10 cellular contexts compared by ENCODE assay signal in the genomic region with DNA sequence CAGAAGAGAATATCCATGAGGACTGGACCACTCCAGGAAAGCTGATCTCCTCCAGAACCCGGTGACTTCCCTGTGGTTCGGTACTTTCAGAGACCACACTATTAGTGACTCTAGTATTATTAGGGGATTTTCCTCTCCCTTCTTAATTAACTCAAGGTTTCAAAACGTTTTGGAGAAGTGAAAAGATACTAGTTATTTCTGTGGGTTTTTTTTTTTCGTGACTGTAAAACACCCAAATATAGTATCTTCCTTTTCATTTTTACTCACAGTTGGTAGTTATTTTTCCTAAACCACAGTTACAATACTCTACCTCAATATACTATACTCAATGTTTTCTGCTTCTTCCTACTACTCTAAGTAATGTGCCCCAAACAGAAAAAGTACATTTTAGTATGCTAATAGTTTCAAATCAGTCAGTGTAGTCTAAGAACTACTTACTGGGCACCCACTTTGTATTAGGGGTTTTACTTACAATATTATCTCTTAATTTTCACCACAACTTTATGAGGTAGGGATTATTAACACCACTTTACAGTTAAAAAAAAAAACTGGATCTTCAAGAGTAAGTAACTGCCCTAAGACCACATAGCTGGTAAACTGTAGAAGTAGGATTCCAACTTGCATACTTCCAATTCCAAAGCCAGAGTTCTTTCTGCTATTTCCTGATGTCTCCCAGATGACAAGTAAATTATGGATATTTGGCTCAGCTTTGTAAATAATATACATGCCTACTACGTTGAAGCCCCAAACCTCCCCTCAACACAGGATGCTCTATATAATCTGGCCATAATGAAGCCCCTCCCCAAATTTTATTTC. TPM values are rescaled to one million over a fixed set of nuclear protein-coding genes. Genes with fewer than 3 reads are reported as not detected.
DNase-seq lines count a peak whose midpoint lies in the region; ATAC-seq, FAIRE-seq and TF ChIP-seq lines count a peak whose summit lies in the region.
"Had no signal": no experiment of that assay in that cellular context is flagged by ENCODE, and none has a peak within 500 bp of the region (broad histone marks: within the 10 kb centered on the region; RNA-seq: fewer than 3 reads in every experiment).

No MANE protein-coding gene starts in this region.

- no peak for TF ChIP-seq POLR2A in esophagus muscularis mucosa (IDR thresholded peaks at IDR 0.05; ENCODE audit: low read depth)

- peak; percentile 50 for ATAC-seq in GM18498 (IDR thresholded peaks at IDR 0.05; ENCODE audit: unreplicated experiment)
- peak; percentile 45 for ATAC-seq in GM21360 (IDR thresholded peaks at IDR 0.05; ENCODE audit: unreplicated experiment)
- ATAC-seq in HG03139 (IDR thresholded peaks at IDR 0.05; ENCODE audit: unreplicated experiment): peak; percentile 40

- TF ChIP-seq EP300 in esophagus muscularis mucosa (IDR thresholded peaks at IDR 0.05): no peak

- H3K27ac ChIP-seq in astrocyte (ENCODE audit: low read depth, low read length): no peak overlapping the region
- no peak overlapping the region for H3K27ac ChIP-seq in esophagus muscularis mucosa (replicated peaks in 1 of 4)

- peaks cover 16% of the 10 kb centered on the region for H3K79me2 ChIP-seq in astrocyte (ENCODE audit: insufficient read depth, low read length)

- H3K9ac ChIP-seq in astrocyte (ENCODE audit: low read length): no peak overlapping the region

- H3K4me3 ChIP-seq in astrocyte (ENCODE audit: insufficient read depth, low read depth, low read length) (no peak overlapping the region), esophagus muscularis mucosa (no peak overlapping the region)
- H3K4me3 ChIP-seq: lung had no signal

- no peak overlapping the region for H3K4me2 ChIP-seq in astrocyte (ENCODE audit: low read length)

- H3K4me1 ChIP-seq in astrocyte (ENCODE audit: insufficient read depth, low read length): peaks cover 3% of the 10 kb centered on the region
- no peaks in the 10 kb centered on the region for H3K4me1 ChIP-seq in esophagus muscularis mucosa

- H3K27me3 ChIP-seq in astrocyte (ENCODE audit: insufficient read depth, low read length) (no peaks in the 10 kb centered on the region), esophagus muscularis mucosa (no peaks in the 10 kb centered on the region)

- H3K4me1 Mint-ChIP-seq in astrocyte (ENCODE audit: low read depth, unreplicated experiment): peaks cover 24% of the 10 kb centered on the region

- WGBS in esophagus muscularis mucosa: 65% methylated on average over 5 of the region's 5 CpGs

- no peaks in the 10 kb centered on the region for H3K36me3 ChIP-seq in astrocyte (ENCODE audit: insufficient read depth, low read length)
- no peaks in the 10 kb centered on the region for H3K36me3 ChIP-seq in esophagus muscularis mucosa

- H3K9me3 Mint-ChIP-seq in astrocyte (ENCODE audit: unreplicated experiment): no peaks in the 10 kb centered on the region

- intact Hi-C loops in esophagus muscularis mucosa (cut with DNase I): no loop called here

- peaks cover 7% of the 10 kb centered on the region for H4K20me1 ChIP-seq in astrocyte (ENCODE audit: insufficient read depth, low read length)

- H3K36me3 Mint-ChIP-seq in astrocyte (ENCODE audit: low read depth, unreplicated experiment): no peaks in the 10 kb centered on the region

- H3K4me3 Mint-ChIP-seq in astrocyte (ENCODE audit: unreplicated experiment): no peak overlapping the region

- H2AFZ ChIP-seq in astrocyte (ENCODE audit: low read depth, low read length): no peak overlapping the region

- no peak overlapping the region for H3K27ac Mint-ChIP-seq in astrocyte (ENCODE audit: unreplicated experiment)

- TF ChIP-seq CTCF in astrocyte (IDR thresholded peaks at IDR 0.05; ENCODE audit: insufficient read depth, low read depth, low read length) (no peak), esophagus muscularis mucosa (IDR thresholded peaks at IDR 0.05) (no peak)

- peak; percentile 97 for FAIRE-seq in astrocyte (lab: Jason Lieb, UNC)

- H3K27me3 Mint-ChIP-seq in astrocyte (ENCODE audit: low read depth, unreplicated experiment): no peaks in the 10 kb centered on the region

- no peaks in the 10 kb centered on the region for H3K9me3 ChIP-seq in astrocyte (ENCODE audit: insufficient read depth, low read depth, low read length)
- H3K9me3 ChIP-seq in esophagus muscularis mucosa: no peaks in the 10 kb centered on the region

- peak; percentile 61 for DNase-seq in astrocyte (ENCODE audit: low read depth)
- DNase-seq in cerebellar cortex (ENCODE audit: low spot score): no peak
- DNase-seq in amygdala (lab: John Stamatoyannopoulos, UW): no peak
- no peak for DNase-seq in esophagus muscularis mucosa (ENCODE audit: extremely low spot score)
- no peak for DNase-seq in effector CD8-positive, alpha-beta T cell (lab: John Stamatoyannopoulos, UW)
- DNase-seq: NCI-H187 treated with DMSO at 0.1 percent for 48 hours had no signal

RNA-seq across cellular contexts. Expression of gene SLC9A7, which starts 45.0 kb away (rescaled TPM):
- total RNA-seq in astrocyte: 20.8 and 21.0 TPM in 2 replicates
- 10 to 100 TPM in 1 of 4 donors, 1 to 10 TPM in 3; 2.8 to 10.7 (median 3.3) TPM for total RNA-seq in esophagus muscularis mucosa
